Comparison of ENCODE assay signal across 8 cellular contexts in genomic region chr13:48236528-48237353, GRCh38. TPM values are rescaled to one million over a fixed set of nuclear protein-coding genes. Genes with fewer than 3 reads are reported as not detected.
A peak's percentile ranks its signal among the peaks of the same experiment; 100 is the strongest.
DNase-seq lines count a peak whose midpoint lies in the region; ATAC-seq and TF ChIP-seq lines count a peak whose summit lies in the region.

No MANE protein-coding gene starts in this region.

- POLR2A ChIA-PET in CD4-positive, alpha-beta T cell (lab: Charles Lee), result interaction anchor here (0.7 to 6.0 kb wide), 7 partner anchors 11 to 142 kb away, joined by 3 to 41 read pairs (median 9); partner anchors contain the start of gene MED4
- POLR2A ChIA-PET in OCI-LY7 (lab: Charles Lee), result interaction anchor here (0.5 to 1.4 kb wide), 3 partner anchors 15 to 65 kb away, joined by 3 to 5 read pairs (median 4); no protein-coding TSS in a partner anchor

- H3K9me3 Mint-ChIP-seq in CD4-positive, alpha-beta T cell, result no peaks in the 10 kb centered on the region

- H3K27ac Mint-ChIP-seq in CD4-positive, alpha-beta T cell, result peak overlapping the region; percentile 97

- no peaks in the 10 kb centered on the region for H3K27me3 ChIP-seq in CD4-positive, alpha-beta T cell (ENCODE audit: control insufficient read depth, insufficient read depth, low read length)
- no peaks in the 10 kb centered on the region for H3K27me3 ChIP-seq in neuron (ENCODE audit: insufficient read depth, low read length)

- H3K36me3 ChIP-seq in OCI-LY7 (ENCODE audit: insufficient read depth, low read length), result peaks cover 6% of the 10 kb centered on the region; the same call in 1 of the 2 replicates
- peaks cover 3% of the 10 kb centered on the region for H3K36me3 ChIP-seq in neuron (ENCODE audit: insufficient read depth, low read length)

- H3K4me3 ChIP-seq in OCI-LY7 (ENCODE audit: low read depth, low read length, poor library complexity, severe bottlenecking) (no peak overlapping the region), neuron (ENCODE audit: low read length) (peak overlapping the region; percentile 4)

- H3K27me3 Mint-ChIP-seq in CD4-positive, alpha-beta T cell, result no peaks in the 10 kb centered on the region

- H3K4me3 Mint-ChIP-seq in CD4-positive, alpha-beta T cell, result peak overlapping the region; percentile 94

- no peak for DNase-seq in CD4-positive, alpha-beta T cell
- DNase-seq in OCI-LY7 (ENCODE audit: low spot score) (no peak), erythroblast (lab: John Stamatoyannopoulos, UW) (peak; percentile 23 to 46), NCI-H146 treated with DMSO at 0.1 percent for 48 hours (lab: John Stamatoyannopoulos, UW; ENCODE audit: unreplicated experiment) (no peak), mucosa of gallbladder (ENCODE audit: low spot score) (no peak), LoVo (ENCODE audit: low spot score) (no peak)
- DNase-seq in activated naive CD4-positive, alpha-beta T cell (lab: John Stamatoyannopoulos, UW), result no peak

- H3K79me2 ChIP-seq in OCI-LY7 (ENCODE audit: insufficient read depth, low read depth, low read length), result peaks cover 26% of the 10 kb centered on the region; the same call in 1 of the 2 replicates

- no peak overlapping the region for H2AFZ ChIP-seq in OCI-LY7 (ENCODE audit: low read length)
- H2AFZ ChIP-seq in neuron (ENCODE audit: low read depth, low read length), result no peak overlapping the region

- no peak for ATAC-seq in CD4-positive, alpha-beta T cell (ENCODE audit: poor library complexity)

- peaks cover 15% of the 10 kb centered on the region; the same call in 1 of the 2 replicates for H4K20me1 ChIP-seq in OCI-LY7 (ENCODE audit: insufficient read depth, low read length)

- peak overlapping the region; percentile 33 for H3K27ac ChIP-seq in CD4-positive, alpha-beta T cell (ENCODE audit: low read depth, low read length)
- no peak overlapping the region for H3K27ac ChIP-seq in OCI-LY7 (ENCODE audit: low read depth, low read length, poor library complexity, severe bottlenecking)

- no peak for TF ChIP-seq CTCF in CD4-positive, alpha-beta T cell (IDR thresholded peaks at IDR 0.05)
- TF ChIP-seq CTCF in OCI-LY7 (conservative IDR thresholded peaks at IDR 0.05; ENCODE audit: low read length), result no peak

- no peaks in the 10 kb centered on the region for H3K9me3 ChIP-seq in CD4-positive, alpha-beta T cell (ENCODE audit: control insufficient read depth, low read length)
- H3K9me3 ChIP-seq in OCI-LY7 (ENCODE audit: low read length) (no peaks in the 10 kb centered on the region), neuron (ENCODE audit: low read length) (no peaks in the 10 kb centered on the region)

- intact Hi-C loops in CD4-positive, alpha-beta T cell (cut with DNase I, micrococcal nuclease), result loop anchor here in 1 of 2 experiments (1.0 to 10.0 kb wide), 2 partner anchors 67 to 348 kb away; partner anchors contain the start of gene RB1
- intact Hi-C loops in OCI-LY7 (cut with micrococcal nuclease; ENCODE audit: unreplicated experiment), result no loop called here

- peak overlapping the region; percentile 94; the same call in 1 of the 2 replicates for H3K4me2 ChIP-seq in OCI-LY7 (ENCODE audit: low read length)

- H3K4me1 ChIP-seq in OCI-LY7 (ENCODE audit: insufficient read depth, low read length, poor library complexity, severe bottlenecking), result peaks cover 31% of the 10 kb centered on the region
- H3K4me1 ChIP-seq in neuron (ENCODE audit: insufficient read depth, low read length), result peaks cover 30% of the 10 kb centered on the region

- peaks cover 72% of the 10 kb centered on the region for H3K4me1 Mint-ChIP-seq in CD4-positive, alpha-beta T cell (ENCODE audit: low read depth)

- CTCF ChIA-PET in CD4-positive, alpha-beta T cell (lab: Charles Lee), result interaction anchor here (0.9 to 1.7 kb wide), 3 partner anchors 16 to 199 kb away, joined by 3 to 6 read pairs (median 4); partner anchors contain the start of gene NUDT15
- CTCF ChIA-PET in OCI-LY7 (lab: Charles Lee; ENCODE audit: unreplicated experiment), result no interaction called here

- no TSS peak for BruUV-seq in OCI-LY7 (replicated peaks; lab: Mats Ljungman, UMichigan)

- no peak for TF ChIP-seq POLR2A in erythroblast (IDR thresholded peaks at IDR 0.05; ENCODE audit: low read length)

- peaks cover 85% of the 10 kb centered on the region for H3K36me3 Mint-ChIP-seq in CD4-positive, alpha-beta T cell (ENCODE audit: low read depth)

- H3K9me2 ChIP-seq in OCI-LY7 (ENCODE audit: insufficient read depth, low read length), result no peaks in the 10 kb centered on the region

RNA-seq across cellular contexts. Expression of gene ITM2B, which starts 3.7 kb away (rescaled TPM):
- 100 to 1,000 TPM; 305 to 323 TPM for total RNA-seq in CD4-positive, alpha-beta T cell
- 14.7 and 21.1 TPM in 2 replicates for total RNA-seq in OCI-LY7 (2014; rRNA removed; shearing (Covaris generic))
- total RNA-seq in OCI-LY7 (2022) (43.3 and 44.5 TPM in 2 replicates), mucosa of gallbladder (791 TPM)

Comparison
In these comparisons a context has a peak if more than half of its experiments do, and no peak if none do; other contexts are left out.
1. DNase-seq: peak in erythroblast (2 of 2); none in CD4-positive, alpha-beta T cell (0 of 10), OCI-LY7 (single experiment), NCI-H146 treated with DMSO at 0.1 percent for 48 hours (single experiment), mucosa of gallbladder (single experiment), LoVo (single experiment) and activated naive CD4-positive, alpha-beta T cell (0 of 4).
2. RNA of gene ITM2B, which starts 3.7 kb away (total RNA-seq): 791 TPM in mucosa of gallbladder (single experiment) and 305 to 323 TPM in CD4-positive, alpha-beta T cell; 14.7 to 44.5 TPM in OCI-LY7; every median in the first group is over 4 times any median in the second.